ENCODE assay signal across 1 cellular context in genomic region chr15:58957101-58957973, GRCh38.
TF ChIP-seq lines count a peak whose summit lies in the region.

No MANE protein-coding gene starts in this region.

TF ChIP-seq in K562, 482 proteins besides CTCF, POLR2A, EP300 and RAD21 (continued from another document):
- TF ChIP-seq, protein P1, sequence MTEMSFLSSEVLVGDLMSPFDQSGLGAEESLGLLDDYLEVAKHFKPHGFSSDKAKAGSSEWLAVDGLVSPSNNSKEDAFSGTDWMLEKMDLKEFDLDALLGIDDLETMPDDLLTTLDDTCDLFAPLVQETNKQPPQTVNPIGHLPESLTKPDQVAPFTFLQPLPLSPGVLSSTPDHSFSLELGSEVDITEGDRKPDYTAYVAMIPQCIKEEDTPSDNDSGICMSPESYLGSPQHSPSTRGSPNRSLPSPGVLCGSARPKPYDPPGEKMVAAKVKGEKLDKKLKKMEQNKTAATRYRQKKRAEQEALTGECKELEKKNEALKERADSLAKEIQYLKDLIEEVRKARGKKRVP (CRISPR knock-in tag; IDR thresholded peaks at IDR 0.05): no peak
- TF ChIP-seq HIVEP1 (CRISPR knock-in tag; IDR thresholded peaks at IDR 0.05) (no peak), SMC3 (conservative IDR thresholded peaks at IDR 0.05; ENCODE audit: insufficient read depth, low read depth, low read length) (peak; percentile 56), CTBP1 (IDR thresholded peaks at IDR 0.05; ENCODE audit: borderline replicate concordance) (peak; percentile 74; the same call in 1 of the 2 replicates), RCOR1 (IDR thresholded peaks at IDR 0.05; ENCODE audit: borderline replicate concordance in 1 of 2, low read depth in 2 of 2, low read length in 2 of 2) (peak in 1 of 2 experiments; percentile 73; a peak in 1 of 4 replicates), NFATC3 (IDR thresholded peaks at IDR 0.05) (peak; percentile 57; the same call in 1 of the 2 replicates), PHF21A (IDR thresholded peaks at IDR 0.05; ENCODE audit: borderline replicate concordance, low read depth) (no peak), CTCFL (IDR thresholded peaks at IDR 0.05; ENCODE audit: borderline replicate concordance, insufficient read depth, low read depth, low read length, poor library complexity, severe bottlenecking) (peak; percentile 50), PCBP2 (IDR thresholded peaks at IDR 0.05; ENCODE audit: low read depth, low read length, poor library complexity, severe bottlenecking) (no peak), ZNF311 (CRISPR knock-in tag; IDR thresholded peaks at IDR 0.05) (no peak), CC2D1A (IDR thresholded peaks at IDR 0.05) (0 out of 2 replicates have a peak, but pooled peaks have one; percentile 38), SMARCE1 (IDR thresholded peaks at IDR 0.05) (no peak), CBX5 (IDR thresholded peaks at IDR 0.05; ENCODE audit: borderline replicate concordance, low read depth) (no peak), ZNF224 (CRISPR knock-in tag; IDR thresholded peaks at IDR 0.05) (no peak), EWSR1 (IDR thresholded peaks at IDR 0.05; ENCODE audit: borderline replicate concordance, low read depth, partially characterized antibody) (no peak), SRSF7 (optimal IDR thresholded peaks at IDR 0.05; ENCODE audit: low read depth, low read length) (no peak), ZNF512 (tag; IDR thresholded peaks at IDR 0.05) (no peak), ZNF644 (tag; IDR thresholded peaks at IDR 0.05; ENCODE audit: low read depth) (no peak), TBL1XR1 (IDR thresholded peaks at IDR 0.05; ENCODE audit: low read length in 2 of 2) (no peak), POLR2G (IDR thresholded peaks at IDR 0.05; ENCODE audit: low read depth, low read length) (no peak), EHMT2 (IDR thresholded peaks at IDR 0.05) (peak; percentile 51; the same call in 1 of the 2 replicates), CREM (IDR thresholded peaks at IDR 0.05; ENCODE audit: low read depth) (0 out of 2 replicates have a peak, but pooled peaks have one; percentile 23), KDM1A (IDR thresholded peaks at IDR 0.05) (no peak)
- TF ChIP-seq, protein P2, sequence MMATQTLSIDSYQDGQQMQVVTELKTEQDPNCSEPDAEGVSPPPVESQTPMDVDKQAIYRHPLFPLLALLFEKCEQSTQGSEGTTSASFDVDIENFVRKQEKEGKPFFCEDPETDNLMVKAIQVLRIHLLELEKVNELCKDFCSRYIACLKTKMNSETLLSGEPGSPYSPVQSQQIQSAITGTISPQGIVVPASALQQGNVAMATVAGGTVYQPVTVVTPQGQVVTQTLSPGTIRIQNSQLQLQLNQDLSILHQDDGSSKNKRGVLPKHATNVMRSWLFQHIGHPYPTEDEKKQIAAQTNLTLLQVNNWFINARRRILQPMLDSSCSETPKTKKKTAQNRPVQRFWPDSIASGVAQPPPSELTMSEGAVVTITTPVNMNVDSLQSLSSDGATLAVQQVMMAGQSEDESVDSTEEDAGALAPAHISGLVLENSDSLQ (IDR thresholded peaks at IDR 0.05): peak; percentile 60
- TF ChIP-seq, protein P3, sequence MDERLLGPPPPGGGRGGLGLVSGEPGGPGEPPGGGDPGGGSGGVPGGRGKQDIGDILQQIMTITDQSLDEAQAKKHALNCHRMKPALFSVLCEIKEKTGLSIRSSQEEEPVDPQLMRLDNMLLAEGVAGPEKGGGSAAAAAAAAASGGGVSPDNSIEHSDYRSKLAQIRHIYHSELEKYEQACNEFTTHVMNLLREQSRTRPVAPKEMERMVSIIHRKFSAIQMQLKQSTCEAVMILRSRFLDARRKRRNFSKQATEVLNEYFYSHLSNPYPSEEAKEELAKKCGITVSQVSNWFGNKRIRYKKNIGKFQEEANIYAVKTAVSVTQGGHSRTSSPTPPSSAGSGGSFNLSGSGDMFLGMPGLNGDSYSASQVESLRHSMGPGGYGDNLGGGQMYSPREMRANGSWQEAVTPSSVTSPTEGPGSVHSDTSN (CRISPR knock-in tag; IDR thresholded peaks at IDR 0.05; ENCODE audit: low read depth): no peak
- TF ChIP-seq, protein P3 (tag; conservative IDR thresholded peaks at IDR 0.05; ENCODE audit: low read depth): peak; percentile 47; the same call in 1 of the 2 replicates
